8 cellular contexts compared by ENCODE assay signal in genomic region chr6:15358579-15359327, GRCh38.
A peak's percentile ranks its signal among the peaks of the same experiment; 100 is the strongest.
DNase-seq lines count a peak whose midpoint lies in the region; ATAC-seq and TF ChIP-seq lines count a peak whose summit lies in the region.

No MANE protein-coding gene starts in this region.

- no peak overlapping the region for H2BK20ac ChIP-seq in H9 (ENCODE audit: low read depth, low read length, poor library complexity, severe bottlenecking)

- H3K27me3 ChIP-seq in H9 (ENCODE audit: insufficient read depth, low read length), result no peaks in the 10 kb centered on the region
- H3K27me3 ChIP-seq in Peyer's patch, result no peaks in the 10 kb centered on the region

- no peaks in the 10 kb centered on the region for H3K9me3 Mint-ChIP-seq in H9

- H3K27ac ChIP-seq in H9 (ENCODE audit: insufficient read length, low read depth, low read length) (no peak overlapping the region), Peyer's patch (no peak overlapping the region)

- H3K27ac Mint-ChIP-seq in H9, result peak overlapping the region; percentile 28 to 71 (median 56); a peak in 5 of 7 replicates

- H3K4ac ChIP-seq in H9 (ENCODE audit: low read depth, low read length), result no peak overlapping the region

- peaks cover 45 to 52% of the 10 kb centered on the region in 2 experiments for H3K4me1 Mint-ChIP-seq in H9

- ATAC-seq in GM21526 (IDR thresholded peaks at IDR 0.05; ENCODE audit: low FRiP score, unreplicated experiment), result no peak

- H3K18ac ChIP-seq in H9 (ENCODE audit: insufficient read length, low read depth, low read length), result no peak overlapping the region

- no peak overlapping the region for H2BK12ac ChIP-seq in H9 (ENCODE audit: insufficient read length, low read depth, low read length)

- H3K4me3 ChIP-seq in Peyer's patch, result no peak overlapping the region

- DNase-seq in ELF-1 (ENCODE audit: low read depth, low spot score), result peak; percentile 46
- no peak for DNase-seq in H9
- peak in 2 of 3 donors; percentile 63 to 64 for DNase-seq in Peyer's patch
- DNase-seq in iris pigment epithelial cell (ENCODE audit: low read depth), result peak; percentile 33
- DNase-seq in effector CD4-positive, alpha-beta T cell, result no peak
- DNase-seq in stimulated activated CD4-positive, alpha-beta T cell treated with anti-CD3 and anti-CD28 coated beads, Interleukin-2, amount 100 ng/mL, for 48 hours, result no peak
- no peak for DNase-seq in SW480 (ENCODE audit: low spot score)

- H3K4me1 ChIP-seq in H9 (ENCODE audit: insufficient read depth, low read length) (peaks cover 23% of the 10 kb centered on the region), Peyer's patch (peaks cover 0 to 17% (median 6%) of the 10 kb centered on the region in 4 donors)

- no peak overlapping the region for H3K4me3 Mint-ChIP-seq in H9

- H4K8ac ChIP-seq in H9 (replicated peaks; ENCODE audit: insufficient read length, low read depth, low read length), result no peak overlapping the region

- no peaks in the 10 kb centered on the region for H3K36me3 ChIP-seq in Peyer's patch

- TF ChIP-seq CTCF in H9 (conservative IDR thresholded peaks at IDR 0.05) (no peak), Peyer's patch (IDR thresholded peaks at IDR 0.05) (no peak)

- no peak overlapping the region for H4K5ac ChIP-seq in H9 (ENCODE audit: insufficient read length, low read depth, low read length)

- H3K27me3 Mint-ChIP-seq in H9 (ENCODE audit: low read depth), result no peaks in the 10 kb centered on the region

- H3K4me2 ChIP-seq in H9 (ENCODE audit: insufficient read depth, insufficient read length, low read length), result no peak overlapping the region

- no peak for TF ChIP-seq POLR2A in Peyer's patch (IDR thresholded peaks at IDR 0.05)

- no peaks in the 10 kb centered on the region for H4K20me1 ChIP-seq in H9 (ENCODE audit: control insufficient read depth, insufficient read depth, insufficient read length)

- no peak overlapping the region for H3K56ac ChIP-seq in H9 (ENCODE audit: insufficient read length, low read depth, low read length)

- no peak overlapping the region for H3T11ph ChIP-seq in H9 (ENCODE audit: low read length)

- no peak overlapping the region for H3K14ac ChIP-seq in H9 (ENCODE audit: insufficient read depth, low read length)

- no peak overlapping the region for H2BK120ac ChIP-seq in H9 (ENCODE audit: low read depth, low read length, poor library complexity, severe bottlenecking)

- H3K23ac ChIP-seq in H9 (ENCODE audit: insufficient read length, low read depth, low read length), result no peak overlapping the region

- H3K23me2 ChIP-seq in H9 (ENCODE audit: insufficient read length, low read depth, low read length, poor library complexity, severe bottlenecking), result no peaks in the 10 kb centered on the region

- no peaks in the 10 kb centered on the region for H3K9me3 ChIP-seq in H9 (ENCODE audit: control insufficient read depth, low read depth, low read length)
- H3K9me3 ChIP-seq in Peyer's patch, result no peaks in the 10 kb centered on the region

- H3K9ac ChIP-seq in H9 (ENCODE audit: extremely low read depth, insufficient read length, low read length), result no peak overlapping the region

- H3K79me2 ChIP-seq in H9 (ENCODE audit: insufficient read depth, low read length), result peaks cover 92% of the 10 kb centered on the region

- peaks cover 0 to 6% (median 0%) of the 10 kb centered on the region in 3 experiments; a peak in 3 of 7 replicates for H3K36me3 Mint-ChIP-seq in H9 (ENCODE audit: insufficient read depth in 1 of 3, low read depth in 3 of 3)

- WGBS in H9 (ENCODE audit: extremely low coverage, insufficient read length, low lambda C conversion rate), result no CpG with 5 or more reads among the region's 9 CpGs

- H4K91ac ChIP-seq in H9 (ENCODE audit: insufficient read length, low read depth, low read length), result no peak overlapping the region

- no peak overlapping the region for H2AFZ ChIP-seq in H9 (ENCODE audit: low read length)

- no peak overlapping the region for H2BK15ac ChIP-seq in H9 (ENCODE audit: low read depth, low read length)

- no peak overlapping the region for H2BK5ac ChIP-seq in H9 (ENCODE audit: insufficient read length, low read length)

- no peak overlapping the region for H2AK5ac ChIP-seq in H9 (ENCODE audit: insufficient read length, low read length)

- no peaks in the 10 kb centered on the region for H3K79me1 ChIP-seq in H9 (ENCODE audit: insufficient read depth, low read depth, low read length, poor library complexity, severe bottlenecking)

Comparison
In these comparisons a context has a peak if more than half of its experiments do, and no peak if none do; other contexts are left out.
1. DNase-seq: peak in ELF-1 (single experiment), Peyer's patch (2 of 3) and iris pigment epithelial cell (single experiment); none in H9 (single experiment), effector CD4-positive, alpha-beta T cell (single experiment), stimulated activated CD4-positive, alpha-beta T cell treated with anti-CD3 and anti-CD28 coated beads, Interleukin-2, amount 100 ng/mL, for 48 hours (0 of 2) and SW480 (single experiment).